ENCODE assay signal across 11 cellular contexts in the genomic region with DNA sequence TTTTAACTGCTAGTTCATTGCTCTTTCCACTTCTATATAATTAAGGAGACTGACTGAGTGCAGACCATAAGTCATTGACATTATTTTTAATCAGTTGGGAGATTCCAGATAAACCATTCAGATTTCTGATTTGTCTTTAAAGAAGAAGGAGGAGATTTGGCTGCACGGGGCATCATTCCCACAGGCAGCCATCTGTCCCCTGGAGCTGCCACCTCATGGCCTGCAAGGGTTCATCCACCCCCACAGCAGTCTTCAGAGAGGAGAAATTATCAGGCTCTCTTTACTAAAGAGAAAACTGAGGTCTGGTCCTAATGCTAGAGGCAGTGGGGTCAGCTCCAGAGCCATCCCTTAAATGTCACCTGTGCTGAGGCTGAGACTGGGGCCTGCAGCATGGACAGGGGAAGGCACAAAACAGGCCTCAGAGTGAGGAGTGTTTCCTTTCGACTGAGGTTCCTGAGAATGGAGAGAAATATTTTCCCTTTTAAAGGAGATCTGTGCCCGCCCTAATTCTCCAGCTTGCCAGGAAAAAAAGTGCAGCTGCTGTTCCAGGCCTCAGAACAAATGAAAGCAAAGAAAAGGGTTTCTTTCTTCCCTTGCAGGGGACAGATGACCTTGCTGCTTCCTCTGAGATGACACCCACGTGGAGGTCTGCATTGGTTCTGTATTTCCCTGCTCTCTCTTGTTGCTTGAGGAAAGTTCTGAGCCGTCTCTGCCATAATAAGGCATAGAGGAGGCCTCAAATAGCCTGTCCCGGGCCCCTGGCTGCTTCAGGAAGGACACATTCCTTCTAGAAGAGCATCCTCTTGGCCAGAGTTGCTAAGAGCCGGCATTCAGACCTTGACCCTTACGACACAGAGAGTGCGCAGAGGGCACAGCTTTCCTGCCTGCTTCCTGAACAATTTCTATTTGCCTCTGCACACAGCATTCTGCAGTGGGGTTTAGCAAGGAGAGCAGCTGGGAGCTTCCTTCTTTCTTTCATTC.
A peak's percentile ranks its signal among the peaks of the same experiment; 100 is the strongest.
DNase-seq lines count a peak whose midpoint lies in the region; ATAC-seq, FAIRE-seq and TF ChIP-seq lines count a peak whose summit lies in the region.
"Had no signal": no experiment of that assay in that cellular context is flagged by ENCODE, and none has a peak within 500 bp of the region (broad histone marks: within the 10 kb centered on the region; RNA-seq: fewer than 3 reads in every experiment).

No MANE protein-coding gene starts in this region.

- DNase-seq in G401 (ENCODE audit: low spot score), result peak; percentile 66
- DNase-seq in adrenal gland, result peak in 6 of 7 donors; percentile 25 to 76 (median 50)
- peak; percentile 8 for DNase-seq in inferior parietal cortex (ENCODE audit: extremely low spot score)
- no peak for DNase-seq in pancreas
- no peak for DNase-seq in AG08396 (ENCODE audit: low spot score)
- DNase-seq in DMS153 treated with DMSO at 0.1 percent for 48 hours (lab: John Stamatoyannopoulos, UW; ENCODE audit: unreplicated experiment), result no peak
- DNase-seq: CD4-positive, CD25-positive, alpha-beta regulatory T cell; HCEC 1CT; T-helper 17 cell had no signal

- H3K9me3 ChIP-seq in adrenal gland (replicated peaks in 1 of 3) (no peaks in the 10 kb centered on the region), pancreas (no peaks in the 10 kb centered on the region)

- TF ChIP-seq POLR2A in adrenal gland (IDR thresholded peaks at IDR 0.05), result no peak

- intact Hi-C loops in adrenal gland (cut with DNase I) (no loop called here), pancreas (cut with DNase I) (no loop called here)

- WGBS in adrenal gland, 4 donors, result 28 to 33% (median 30%) methylated on average over 9 of the region's 9 CpGs
- WGBS in pancreas, 2 donors, result 43 to 48% methylated on average over 9 of the region's 9 CpGs

- H3K27ac ChIP-seq in adrenal gland, result peak overlapping the region in 3 of 5 donors; percentile 3 to 75 (median 61)
- H3K27ac ChIP-seq in pancreas, result peak overlapping the region in 3 of 4 donors; percentile 17 to 55 (median 30)

- FAIRE-seq in pancreas (lab: Jason Lieb, UNC), result no peak

- in situ Hi-C loops in G401 (cut with HindIII; ENCODE audit: low sequenced_read_pairs), result no loop called here

- H3K4me3 ChIP-seq in adrenal gland, result no peak overlapping the region
- H3K4me3 ChIP-seq in pancreas, result no peak overlapping the region

- ATAC-seq in pancreas (peak; percentile 7 to 34 (median 21)), HG02642 (IDR thresholded peaks at IDR 0.05; ENCODE audit: poor library complexity, unreplicated experiment) (no peak), HG03442 (IDR thresholded peaks at IDR 0.05; ENCODE audit: unreplicated experiment) (no peak)
- ATAC-seq: T-helper 17 cell had no signal

- H3K36me3 ChIP-seq in adrenal gland (replicated peaks in 1 of 2) (no peaks in the 10 kb centered on the region), pancreas (no peaks in the 10 kb centered on the region)

- H3K27me3 ChIP-seq in adrenal gland, result no peaks in the 10 kb centered on the region
- no peaks in the 10 kb centered on the region for H3K27me3 ChIP-seq in pancreas

- H3K4me1 ChIP-seq in adrenal gland (replicated peaks in 1 of 2), result peaks cover 0 to 15% of the 10 kb centered on the region in 2 donors
- peaks cover 20 to 26% (median 21%) of the 10 kb centered on the region in 3 donors for H3K4me1 ChIP-seq in pancreas

- TF ChIP-seq CTCF in adrenal gland (IDR thresholded peaks at IDR 0.05), result no peak
- TF ChIP-seq CTCF in pancreas (IDR thresholded peaks at IDR 0.05), result no peak

Comparison
In these comparisons a context has a peak if more than half of its experiments do, and no peak if none do; other contexts are left out.
1. DNase-seq: peak in G401 (single experiment), adrenal gland (6 of 7) and inferior parietal cortex (single experiment); none in pancreas (0 of 6), AG08396 (single experiment) and DMS153 treated with DMSO at 0.1 percent for 48 hours (single experiment).
2. ATAC-seq: peak in pancreas (4 of 4); none in HG02642 (single experiment) and HG03442 (single experiment).